In the genomic region with DNA sequence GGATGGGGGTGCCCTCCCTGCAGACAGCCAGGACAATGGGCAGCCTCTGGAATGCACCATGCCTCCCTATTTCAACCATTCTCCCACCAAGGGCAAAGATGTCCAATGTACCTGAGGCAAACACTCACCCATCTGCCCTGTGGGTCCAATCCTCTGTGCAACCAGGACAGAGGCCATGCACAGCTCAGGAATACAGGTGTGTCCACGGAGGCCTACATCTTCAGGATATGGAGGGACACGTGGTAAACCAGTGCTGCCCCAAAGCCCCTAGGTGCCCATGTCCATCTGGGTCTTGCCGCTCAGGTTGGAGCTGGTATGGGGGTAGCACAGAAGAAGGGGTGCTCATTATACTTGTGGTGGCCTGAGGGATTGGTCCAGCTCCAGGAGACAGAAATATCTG, we compare ENCODE assay signal across 12 cellular contexts. TPM values are rescaled to one million over a fixed set of nuclear protein-coding genes. Genes with fewer than 3 reads are reported as not detected.
DNase-seq lines count a peak whose midpoint lies in the region; ATAC-seq, FAIRE-seq and TF ChIP-seq lines count a peak whose summit lies in the region.
"Had no signal": no experiment of that assay in that cellular context is flagged by ENCODE, and none has a peak within 500 bp of the region (broad histone marks: within the 10 kb centered on the region; RNA-seq: fewer than 3 reads in every experiment).

No MANE protein-coding gene starts in this region.

- peak overlapping the region; percentile 5 to 79 for H3K4ac ChIP-seq in mesenchymal stem cell (ENCODE audit: low read depth in 1 of 2, low read length in 2 of 2)

- H3K4me1 Mint-ChIP-seq in CD4-positive, alpha-beta T cell (ENCODE audit: low read depth), result peaks cover 83% of the 10 kb centered on the region
- peaks cover 77% of the 10 kb centered on the region for H3K4me1 Mint-ChIP-seq in activated T-helper 1 cell treated with anti-CD3 and anti-CD28 coated beads, Interleukin-12 subunit alpha, Interleukin-12 subunit beta, Interleukin-2, Interleukin-4 antibody, amounts not matched to agents 30 ng/mL and 10 ng/mL and 1 ng/mL, durations not matched to agents 14 hours and 24 hours and 36 hours (ENCODE audit: low read depth)

- POLR2A ChIA-PET in A549 (lab: Yijun Ruan, JAX), result no interaction called here
- POLR2A ChIA-PET in CD4-positive, alpha-beta T cell (lab: Charles Lee), result interaction anchor here (1.2 to 7.7 kb wide), 6 partner anchors 11 to 90 kb away, joined by 3 to 43 read pairs (median 9); no protein-coding TSS in a partner anchor

- peak overlapping the region in 1 of 2 experiments; percentile 12 for H3K14ac ChIP-seq in mesenchymal stem cell (ENCODE audit: low read length in 2 of 2)

- H2BK15ac ChIP-seq in mesenchymal stem cell (ENCODE audit: low read depth, poor library complexity, severe bottlenecking), result peak overlapping the region; percentile 12

- peak overlapping the region; percentile 63 to 73 for H3K18ac ChIP-seq in mesenchymal stem cell (ENCODE audit: low read depth in 1 of 2, low read length in 2 of 2)

- CTCF ChIA-PET in A549 (lab: Yijun Ruan, JAX), result interaction anchor here (3.8 to 3.9 kb wide), 2 partner anchors 14 to 243 kb away, joined by 11 to 25 read pairs; a partner anchor contains a TSS
- CTCF ChIA-PET in CD4-positive, alpha-beta T cell (lab: Charles Lee), result interaction anchor here (0.7 to 3.1 kb wide), 3 partner anchors 14 to 184 kb away, joined by 3 to 9 read pairs (median 3); no protein-coding TSS in a partner anchor

- no peaks in the 10 kb centered on the region for H3K27me3 Mint-ChIP-seq in CD4-positive, alpha-beta T cell
- H3K27me3 Mint-ChIP-seq in activated T-helper 1 cell treated with anti-CD3 and anti-CD28 coated beads, Interleukin-12 subunit alpha, Interleukin-12 subunit beta, Interleukin-2, Interleukin-4 antibody, amounts not matched to agents 30 ng/mL and 10 ng/mL and 1 ng/mL, durations not matched to agents 14 hours and 24 hours and 36 hours (ENCODE audit: insufficient read depth), result no peaks in the 10 kb centered on the region

- no peaks in the 10 kb centered on the region for H3K36me3 ChIP-seq in mesenchymal stem cell (ENCODE audit: control insufficient read depth in 1 of 2, insufficient read depth in 2 of 2, low read depth in 1 of 2, low read length in 2 of 2)

- ATAC-seq in A549, result no peak
- ATAC-seq in CD4-positive, alpha-beta T cell (ENCODE audit: poor library complexity), result no peak
- ATAC-seq: GM12878 had no signal

- no peak overlapping the region for H3K4me3 ChIP-seq in A549
- H3K4me3 ChIP-seq in mesenchymal stem cell (ENCODE audit: insufficient read depth in 1 of 2, low read depth in 1 of 2, low read length in 2 of 2), result no peak overlapping the region
- H3K4me3 ChIP-seq: GM12878 had no signal

- peak overlapping the region; percentile 88 for H4K91ac ChIP-seq in mesenchymal stem cell (ENCODE audit: low read length)

- H2BK120ac ChIP-seq in mesenchymal stem cell (ENCODE audit: low read depth, low read length), result no peak overlapping the region

- H3K4me1 ChIP-seq in A549, result peaks cover 31% of the 10 kb centered on the region
- peaks cover 22% of the 10 kb centered on the region for H3K4me1 ChIP-seq in mesenchymal stem cell (ENCODE audit: control insufficient read depth, insufficient read depth, low read depth, low read length)

- TF ChIP-seq RAD21 in A549 (conservative IDR thresholded peaks at IDR 0.05 in 1 of 2, IDR thresholded peaks at IDR 0.05 in 1 of 2), result no peak

- no peak overlapping the region for H3K9ac ChIP-seq in mesenchymal stem cell (ENCODE audit: low read length)

- H3K27ac ChIP-seq in A549 (peak overlapping the region; percentile 89 to 90; a peak in 5 of 6 replicates), mesenchymal stem cell (ENCODE audit: low read length, poor library complexity, severe bottlenecking) (no peak overlapping the region)
- peak overlapping the region; percentile 58 for H3K27ac ChIP-seq in CD4-positive, alpha-beta T cell (ENCODE audit: low read depth, low read length)

- no peaks in the 10 kb centered on the region for H3K9me3 ChIP-seq in A549
- no peaks in the 10 kb centered on the region for H3K9me3 ChIP-seq in CD4-positive, alpha-beta T cell (ENCODE audit: control insufficient read depth, low read length)
- H3K9me3 ChIP-seq in mesenchymal stem cell (ENCODE audit: control insufficient read depth, low read length), result no peaks in the 10 kb centered on the region

- no peak for TF ChIP-seq CTCF in A549 (IDR thresholded peaks at IDR 0.05)
- no peak for TF ChIP-seq CTCF in CD4-positive, alpha-beta T cell (IDR thresholded peaks at IDR 0.05)

- H4K8ac ChIP-seq in mesenchymal stem cell (ENCODE audit: low read length), result peak overlapping the region; percentile 67

- H3K4me2 ChIP-seq in A549 (no peak overlapping the region), mesenchymal stem cell (ENCODE audit: low read length, poor library complexity, severe bottlenecking) (no peak overlapping the region)

- TF ChIP-seq POLR2A in A549 (IDR thresholded peaks at IDR 0.05; ENCODE audit: low read length) (no peak), erythroblast (IDR thresholded peaks at IDR 0.05; ENCODE audit: low read length) (no peak)

- peak overlapping the region; percentile 94 for H3K27ac Mint-ChIP-seq in CD4-positive, alpha-beta T cell
- H3K27ac Mint-ChIP-seq in activated T-helper 1 cell treated with anti-CD3 and anti-CD28 coated beads, Interleukin-12 subunit alpha, Interleukin-12 subunit beta, Interleukin-2, Interleukin-4 antibody, amounts not matched to agents 30 ng/mL and 10 ng/mL and 1 ng/mL, durations not matched to agents 14 hours and 24 hours and 36 hours, result peak overlapping the region; percentile 91

- no peaks in the 10 kb centered on the region for H3K9me3 Mint-ChIP-seq in CD4-positive, alpha-beta T cell
- no peaks in the 10 kb centered on the region for H3K9me3 Mint-ChIP-seq in activated T-helper 1 cell treated with anti-CD3 and anti-CD28 coated beads, Interleukin-12 subunit alpha, Interleukin-12 subunit beta, Interleukin-2, Interleukin-4 antibody, amounts not matched to agents 30 ng/mL and 10 ng/mL and 1 ng/mL, durations not matched to agents 14 hours and 24 hours and 36 hours

- no peak overlapping the region for H2AK5ac ChIP-seq in mesenchymal stem cell (ENCODE audit: low read length, severe bottlenecking)

- no peaks in the 10 kb centered on the region for H3K27me3 ChIP-seq in CD4-positive, alpha-beta T cell (ENCODE audit: control insufficient read depth, insufficient read depth, low read length)
- H3K27me3 ChIP-seq in mesenchymal stem cell (ENCODE audit: control insufficient read depth in 1 of 2, insufficient read depth in 1 of 2, low read length in 2 of 2), result no peaks in the 10 kb centered on the region

- peak overlapping the region; percentile 49 to 87 for H2BK12ac ChIP-seq in mesenchymal stem cell (ENCODE audit: low read length in 2 of 2)

- peak overlapping the region; percentile 72 for H3K4me3 Mint-ChIP-seq in CD4-positive, alpha-beta T cell
- H3K4me3 Mint-ChIP-seq in activated T-helper 1 cell treated with anti-CD3 and anti-CD28 coated beads, Interleukin-12 subunit alpha, Interleukin-12 subunit beta, Interleukin-2, Interleukin-4 antibody, amounts not matched to agents 30 ng/mL and 10 ng/mL and 1 ng/mL, durations not matched to agents 14 hours and 24 hours and 36 hours, result no peak overlapping the region

- H2BK5ac ChIP-seq in mesenchymal stem cell (ENCODE audit: low read depth, low read length, poor library complexity, severe bottlenecking), result no peak overlapping the region

- FAIRE-seq in A549 (lab: Jason Lieb, UNC), result no peak
- FAIRE-seq: GM12878, TTC549 had no signal

- TF ChIP-seq EP300 in A549 (IDR thresholded peaks at IDR 0.05), result no peak

- WGBS in A549 (ENCODE audit: missing lambda C conversion rate), result 80% methylated on average over 1 of the region's 3 CpGs
- 91% methylated on average over 3 of the region's 3 CpGs for WGBS in mesenchymal stem cell

- H2AFZ ChIP-seq in mesenchymal stem cell (ENCODE audit: low read depth, low read length), result no peak overlapping the region

- H3K23ac ChIP-seq in mesenchymal stem cell (ENCODE audit: low read length in 2 of 2), result no peak overlapping the region

- H3K36me3 Mint-ChIP-seq in CD4-positive, alpha-beta T cell (ENCODE audit: low read depth), result peaks cover 87% of the 10 kb centered on the region
- H3K36me3 Mint-ChIP-seq in activated T-helper 1 cell treated with anti-CD3 and anti-CD28 coated beads, Interleukin-12 subunit alpha, Interleukin-12 subunit beta, Interleukin-2, Interleukin-4 antibody, amounts not matched to agents 30 ng/mL and 10 ng/mL and 1 ng/mL, durations not matched to agents 14 hours and 24 hours and 36 hours (ENCODE audit: low read depth), result peaks cover 27% of the 10 kb centered on the region

- intact Hi-C loops in CD4-positive, alpha-beta T cell (cut with DNase I, micrococcal nuclease), result loop anchor here in 1 of 2 experiments (5.0 kb wide), 1 partner anchor 53 kb away; no protein-coding TSS in a partner anchor
- intact Hi-C loops in activated T-helper 1 cell treated with anti-CD3 and anti-CD28 coated beads, Interleukin-12 subunit alpha, Interleukin-12 subunit beta, Interleukin-2, Interleukin-4 antibody, amounts not matched to agents 30 ng/mL and 10 ng/mL and 1 ng/mL, durations not matched to agents 14 hours and 24 hours and 36 hours (cut with micrococcal nuclease), result loop anchor here (2.0 kb wide), 1 partner anchor 13 kb away; no protein-coding TSS in a partner anchor

- peaks cover 6% of the 10 kb centered on the region for H3K79me1 ChIP-seq in mesenchymal stem cell (replicated peaks; ENCODE audit: low read length, poor library complexity, severe bottlenecking)

- DNase-seq in A549 (ENCODE audit: low read depth in 1 of 2, low spot score in 1 of 2) (no peak), mesenchymal stem cell (no peak), erythroblast (lab: John Stamatoyannopoulos, UW) (no peak), islet precursor cell (no peak), NCI-H2227 treated with DMSO at 0.1 percent for 48 hours (lab: John Stamatoyannopoulos, UW) (no peak), germinal center (ENCODE audit: low spot score) (no peak)
- DNase-seq in CD4-positive, alpha-beta T cell, result peak in 1 of 10 experiments; percentile 15
- no peak for DNase-seq in activated T-helper 1 cell treated with anti-CD3 and anti-CD28 coated beads, Interleukin-12 subunit alpha, Interleukin-12 subunit beta, Interleukin-2, Interleukin-4 antibody, amounts not matched to agents 30 ng/mL and 10 ng/mL and 1 ng/mL, durations not matched to agents 14 hours and 24 hours and 36 hours (ENCODE audit: low spot score)
- DNase-seq: NCI-H1694; stimulated activated CD4-positive, alpha-beta T cell treated with anti-CD3 and anti-CD28 coated beads, Interleukin-1b, Interleukin-23, amount 100 ng/mL, for 48 hours had no signal

RNA-seq across cellular contexts. Expression of a gene that starts 20.4 kb away (rescaled TPM):
- polyA plus RNA-seq in A549 (2011; rRNA removed) (18.7 and 20.5 TPM in 2 replicates), A549 (2017; fragmentation: RNase III; extraction: RNeasy Plus Mini Kit Qiagen cat#74134 plus additional on column Dnase treatment) (13.3 to 14.0 TPM (median 13.4 TPM) in 3 replicates)
- 31.2 and 38.1 TPM in 2 replicates for polyA plus RNA-seq in A549 (2012; cell fraction: cytosol; rRNA removed)
- polyA plus RNA-seq in A549 (2012; cell fraction: nucleus; rRNA removed), result 18.5 and 20.4 TPM in 2 replicates
- polyA minus RNA-seq in A549 (2011; rRNA and poly(A)+ RNA removed), result 40.0 and 64.7 TPM in 2 replicates
- 10 to 100 TPM; 30.1 to 34.7 TPM for total RNA-seq in CD4-positive, alpha-beta T cell
- 36.7 and 38.3 TPM in 2 replicates for total RNA-seq in activated T-helper 1 cell treated with anti-CD3 and anti-CD28 coated beads, Interleukin-12 subunit alpha, Interleukin-12 subunit beta, Interleukin-2, Interleukin-4 antibody, amounts not matched to agents 30 ng/mL and 10 ng/mL and 1 ng/mL, durations not matched to agents 14 hours and 24 hours and 36 hours
- 17.9 TPM for polyA plus RNA-seq in mesenchymal stem cell (2013, experiment 1 of 2)
- polyA plus RNA-seq in mesenchymal stem cell (2013, experiment 2 of 2), result 18.2 TPM
